20 cellular contexts compared by ENCODE assay signal in the genomic region with DNA sequence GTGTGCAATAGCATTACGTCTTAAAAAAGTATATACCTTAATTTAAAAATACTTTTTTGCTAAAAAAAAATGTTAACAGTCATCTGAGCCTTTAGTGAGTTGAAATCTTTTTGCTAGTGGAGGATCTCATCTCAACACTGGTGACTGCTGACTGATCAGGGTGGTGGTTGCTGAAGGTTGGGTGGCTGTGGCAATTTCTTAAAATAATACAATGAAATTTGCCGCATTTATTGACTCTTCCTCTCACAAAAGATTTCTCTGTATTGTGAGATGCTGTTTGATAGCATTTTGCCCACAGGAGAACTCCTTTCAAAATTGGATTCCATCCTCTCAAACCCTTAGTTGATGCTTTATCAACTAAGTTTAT. TPM values are rescaled to one million over a fixed set of nuclear protein-coding genes. Genes with fewer than 3 reads are reported as not detected.
DNase-seq lines count a peak whose midpoint lies in the region; ATAC-seq and TF ChIP-seq lines count a peak whose summit lies in the region.
"Had no signal": no experiment of that assay in that cellular context is flagged by ENCODE, and none has a peak within 500 bp of the region (broad histone marks: within the 10 kb centered on the region; RNA-seq: fewer than 3 reads in every experiment).

No MANE protein-coding gene starts in this region.

- H3K27me3 Mint-ChIP-seq in activated naive CD4-positive, alpha-beta T cell treated with anti-CD3 and anti-CD28 coated beads, Interleukin-2, amount 10 ng/mL, durations not matched to agents 7 days and 5 days: peaks cover 9% of the 10 kb centered on the region
- no peaks in the 10 kb centered on the region for H3K27me3 Mint-ChIP-seq in HFFc6 (ENCODE audit: insufficient read depth)
- H3K27me3 Mint-ChIP-seq in chondrocyte (ENCODE audit: low read depth): peaks cover 3% of the 10 kb centered on the region
- H3K27me3 Mint-ChIP-seq: type B pancreatic cell had no signal

- TF ChIP-seq POLR2A in thyroid gland (IDR thresholded peaks at IDR 0.05): no peak

- H3K4me3 Mint-ChIP-seq in activated naive CD4-positive, alpha-beta T cell treated with anti-CD3 and anti-CD28 coated beads, Interleukin-2, amount 10 ng/mL, durations not matched to agents 7 days and 5 days: peak overlapping the region; percentile 19
- no peak overlapping the region; the same call in 1 of the 2 replicates for H3K4me3 Mint-ChIP-seq in HFFc6
- no peak overlapping the region for H3K4me3 Mint-ChIP-seq in chondrocyte (ENCODE audit: unreplicated experiment)
- H3K4me3 Mint-ChIP-seq: H9, type B pancreatic cell had no signal

- peaks cover 4% of the 10 kb centered on the region for H3K36me3 Mint-ChIP-seq in activated naive CD4-positive, alpha-beta T cell treated with anti-CD3 and anti-CD28 coated beads, Interleukin-2, amount 10 ng/mL, durations not matched to agents 7 days and 5 days
- H3K36me3 Mint-ChIP-seq in HFFc6 (ENCODE audit: low read depth) (no peaks in the 10 kb centered on the region), chondrocyte (ENCODE audit: low read depth) (no peaks in the 10 kb centered on the region)
- H3K36me3 Mint-ChIP-seq: type B pancreatic cell had no signal

- no peak for TF ChIP-seq CTCF in HFFc6 (IDR thresholded peaks at IDR 0.05)
- TF ChIP-seq CTCF in chondrocyte (IDR thresholded peaks at IDR 0.05): no peak
- TF ChIP-seq CTCF in thyroid gland (IDR thresholded peaks at IDR 0.05): no peak

- no peaks in the 10 kb centered on the region for H3K36me3 ChIP-seq in thyroid gland
- H3K36me3 ChIP-seq: right atrium auricular region had no signal

- H3K4me1 Mint-ChIP-seq in activated naive CD4-positive, alpha-beta T cell treated with anti-CD3 and anti-CD28 coated beads, Interleukin-2, amount 10 ng/mL, durations not matched to agents 7 days and 5 days: peaks cover 82% of the 10 kb centered on the region
- H3K4me1 Mint-ChIP-seq in HFFc6 (ENCODE audit: low read depth): peaks cover 50% of the 10 kb centered on the region
- H3K4me1 Mint-ChIP-seq in chondrocyte (ENCODE audit: low read depth): peaks cover 26% of the 10 kb centered on the region

- DNase-seq in activated naive CD4-positive, alpha-beta T cell treated with anti-CD3 and anti-CD28 coated beads, Interleukin-2, amount 10 ng/mL, durations not matched to agents 7 days and 5 days: no peak
- DNase-seq in activated naive CD4-positive, alpha-beta T cell treated with Interleukin-2 at 50 U/mL for 16 hours: no peak
- DNase-seq in HFFc6: no peak
- DNase-seq in chondrocyte (ENCODE audit: low spot score): no peak
- DNase-seq in thyroid gland: no peak
- no peak for DNase-seq in head of caudate nucleus
- DNase-seq in NCI-H1105 (lab: John Stamatoyannopoulos, UW): no peak
- DNase-seq: activated CD4-positive, CD25-positive, alpha-beta regulatory T cell; activated T-cell treated with anti-CD3 and anti-CD28 coated beads, Interleukin-2, amount 50 U/mL, for 48 hours; DMS153; H9; MM.1S; NCI-H1436 treated with DMSO at 0.1 percent for 48 hours; NCI-H524; RPMI8226; T1000 had no signal

- no peak for ATAC-seq in HG03039 (IDR thresholded peaks at IDR 0.05; ENCODE audit: unreplicated experiment)

- no peaks in the 10 kb centered on the region for H3K9me3 ChIP-seq in thyroid gland
- H3K9me3 ChIP-seq: right atrium auricular region had no signal

- no peak overlapping the region for H3K27ac Mint-ChIP-seq in activated naive CD4-positive, alpha-beta T cell treated with anti-CD3 and anti-CD28 coated beads, Interleukin-2, amount 10 ng/mL, durations not matched to agents 7 days and 5 days
- H3K27ac Mint-ChIP-seq in HFFc6: peak overlapping the region; percentile 8; the same call in 1 of the 2 replicates
- H3K27ac Mint-ChIP-seq in chondrocyte (ENCODE audit: unreplicated experiment): peak overlapping the region; percentile 95
- H3K27ac Mint-ChIP-seq: H9, type B pancreatic cell had no signal

- intact Hi-C loops in thyroid gland (cut with DNase I): no loop called here
- intact Hi-C loops in head of caudate nucleus (cut with DNase I): no loop called here

- H3K27ac ChIP-seq in thyroid gland: peak overlapping the region; percentile 42 to 87 (median 52)
- H3K27ac ChIP-seq: right atrium auricular region had no signal

- WGBS in thyroid gland, 2 donors: 72 to 80% methylated on average over 2 of the region's 2 CpGs

- CTCF ChIA-PET in activated naive CD4-positive, alpha-beta T cell treated with anti-CD3 and anti-CD28 coated beads, Interleukin-2, amount 10 ng/mL, durations not matched to agents 7 days and 5 days (lab: Charles Lee): interaction anchor here (1.5 to 1.7 kb wide), 2 partner anchors 13 to 29 kb away, joined by 3 to 5 read pairs; no protein-coding TSS in a partner anchor

- H3K4me3 ChIP-seq in thyroid gland (replicated peaks in 1 of 3): no peak overlapping the region
- H3K4me3 ChIP-seq: right atrium auricular region had no signal

- H3K4me1 ChIP-seq in thyroid gland: peaks cover 20 to 28% of the 10 kb centered on the region in 2 donors

- no peaks in the 10 kb centered on the region for H3K27me3 ChIP-seq in thyroid gland
- H3K27me3 ChIP-seq: right atrium auricular region had no signal

- H3K9me3 Mint-ChIP-seq in activated naive CD4-positive, alpha-beta T cell treated with anti-CD3 and anti-CD28 coated beads, Interleukin-2, amount 10 ng/mL, durations not matched to agents 7 days and 5 days: no peaks in the 10 kb centered on the region
- H3K9me3 Mint-ChIP-seq in HFFc6 (no peaks in the 10 kb centered on the region), chondrocyte (ENCODE audit: low read depth) (no peaks in the 10 kb centered on the region)
- H3K9me3 Mint-ChIP-seq: CD14-positive monocyte, H9, type B pancreatic cell had no signal

RNA-seq across cellular contexts. Expression of gene ANXA4, which starts 46.1 kb away (rescaled TPM):
- 100 to 1,000 TPM in 1 of 6 experiments, 10 to 100 TPM in 5; 92.8 to 112 (median 96.1) TPM for total RNA-seq in HFFc6 (2021; fragmentation: NEBNext Ultra II Directional; extraction: Animal tissue kit (Norgen Biotek cat#: 25700))
- 88.1 to 100 TPM (median 99.0 TPM) in 3 replicates for total RNA-seq in chondrocyte
- 100 to 1,000 TPM in 1 of 4 donors, 10 to 100 TPM in 3; 72.0 to 101 (median 82.5) TPM for total RNA-seq in thyroid gland

RNA-seq across cellular contexts. Expression of gene AAK1, which starts 52.3 kb away (rescaled TPM):
- total RNA-seq in HFFc6 (2021; fragmentation: NEBNext Ultra II Directional; extraction: Animal tissue kit (Norgen Biotek cat#: 25700)): 100 to 1,000 TPM in 5 of 6 experiments, 10 to 100 TPM in 1; 96.6 to 123 (median 108) TPM
- 78.5 to 97.5 TPM (median 97.2 TPM) in 3 replicates for total RNA-seq in chondrocyte
- total RNA-seq in thyroid gland: 100 to 1,000 TPM in 3 of 4 donors, 10 to 100 TPM in 1; 82.0 to 174 (median 144) TPM
